ENCODE assay signal across 28 cellular contexts in the genomic region with DNA sequence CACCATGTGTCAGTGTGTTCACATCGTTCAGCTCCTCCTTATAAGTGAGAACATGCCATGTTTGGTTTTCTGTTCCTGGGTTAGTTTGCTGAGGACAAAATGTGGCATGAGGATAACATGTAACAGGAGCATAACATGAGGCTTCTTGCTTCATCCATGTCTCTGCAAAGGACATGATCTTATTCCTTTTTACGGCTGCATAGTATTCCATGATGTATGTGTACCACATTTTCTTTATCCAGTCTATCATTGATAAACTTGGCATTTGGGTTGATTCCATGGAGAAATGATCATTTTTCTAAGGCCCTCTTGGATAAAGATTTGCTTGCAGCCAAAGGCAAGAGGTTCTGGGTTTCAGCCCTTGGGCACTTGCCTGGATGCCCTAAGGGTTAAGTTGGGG.
"Had no signal": no experiment of that assay in that cellular context is flagged by ENCODE, and none has a peak within 500 bp of the region (broad histone marks: within the 10 kb centered on the region; RNA-seq: fewer than 3 reads in every experiment).

No MANE protein-coding gene starts in this region.

- H3K9me3 Mint-ChIP-seq: natural killer cell; nephron; stimulated activated effector memory CD8-positive, alpha-beta T cell treated with anti-CD3 and anti-CD28 coated beads, Interleukin-12 subunit alpha, Interleukin-12 subunit beta, amount 100 ng/mL, for 72 hours; stimulated activated naive CD8-positive, alpha-beta T cell treated with anti-CD3 and anti-CD28 coated beads, Interleukin-15, Interleukin-2, amounts not matched to agents 100 ng/mL and 50 ng/mL, for 24 hours had no signal

- H3K9ac ChIP-seq: neural progenitor cell, parathyroid adenoma had no signal

- DNase-seq: natural killer cell; occipital lobe; ovary; posterior cingulate gyrus; psoas muscle; right cardiac atrium; right lobe of liver; sigmoid colon; small intestine; stimulated activated CD4-positive, alpha-beta T cell treated with anti-CD3 and anti-CD28 coated beads, Interleukin-15, amount 100 ng/mL, for 24 hours; stimulated activated CD4-positive, alpha-beta T cell treated with anti-CD3 and anti-CD28 coated beads, Interleukin-2, amount 100 ng/mL, for 24 hours; stimulated activated CD4-positive, alpha-beta T cell treated with anti-CD3 and anti-CD28 coated beads, Interleukin-2, amount 100 ng/mL, for 48 hours; stimulated activated CD4-positive, alpha-beta T cell treated with anti-CD3 and anti-CD28 coated beads, Interleukin-4, amount 100 ng/mL, for 24 hours; stimulated activated naive B cell treated with anti-CD40 and anti-IgM and Interleukin-4, amounts not matched to agents 10 μg/mL and 1 μg/mL and 100 μg/mL, for 72 hours; stimulated activated naive CD4-positive, alpha-beta T cell treated with Interleukin-2 at 50 U/mL for 16 hours; stomach; thyroid gland; trophoblast cell; upper lobe of left lung; uterus had no signal

- H3K27me3 ChIP-seq: neural progenitor cell, ovary, right lobe of liver, sigmoid colon, stomach, thyroid gland, tibial nerve, upper lobe of left lung, uterus had no signal

- H3K36me3 ChIP-seq: neural progenitor cell, ovary, right lobe of liver, sigmoid colon, stomach, thoracic aorta, thyroid gland, tibial nerve, upper lobe of left lung, uterus had no signal

- H3K4me1 Mint-ChIP-seq: natural killer cell; stimulated activated effector memory CD8-positive, alpha-beta T cell treated with anti-CD3 and anti-CD28 coated beads, Interleukin-12 subunit alpha, Interleukin-12 subunit beta, amount 100 ng/mL, for 72 hours; stimulated activated naive B cell treated with anti-CD40 and anti-IgM and Interleukin-4, amounts not matched to agents 10 μg/mL and 1 μg/mL and 100 μg/mL, for 72 hours had no signal

- H3K4me1 ChIP-seq: parathyroid adenoma, right lobe of liver, stomach, upper lobe of left lung, uterus had no signal

- H3K36me3 Mint-ChIP-seq: natural killer cell; neural progenitor cell; stimulated activated effector memory CD8-positive, alpha-beta T cell treated with anti-CD3 and anti-CD28 coated beads, Interleukin-12 subunit alpha, Interleukin-12 subunit beta, amount 100 ng/mL, for 72 hours had no signal

- H3K27ac ChIP-seq: neural progenitor cell, ovary, parathyroid adenoma, psoas muscle, right lobe of liver, sigmoid colon, stomach, thoracic aorta, thyroid gland, tibial nerve, upper lobe of left lung, uterus had no signal

- H2AFZ ChIP-seq: neural progenitor cell, parathyroid adenoma had no signal

- H3K4me3 ChIP-seq: neural progenitor cell, ovary, psoas muscle, right lobe of liver, sigmoid colon, stomach, thoracic aorta, thyroid gland, tibial nerve, upper lobe of left lung, uterus had no signal

- H3K27ac Mint-ChIP-seq: natural killer cell; nephron; neural progenitor cell; progenitor cell of endocrine pancreas; stimulated activated effector memory CD8-positive, alpha-beta T cell treated with anti-CD3 and anti-CD28 coated beads, Interleukin-12 subunit alpha, Interleukin-12 subunit beta, amount 100 ng/mL, for 72 hours; stimulated activated naive B cell treated with anti-CD40 and anti-IgM and Interleukin-4, amounts not matched to agents 10 μg/mL and 1 μg/mL and 100 μg/mL, for 72 hours; stimulated activated naive CD8-positive, alpha-beta T cell treated with anti-CD3 and anti-CD28 coated beads, Interleukin-15, Interleukin-2, amounts not matched to agents 100 ng/mL and 50 ng/mL, for 24 hours had no signal

- H3K4me2 ChIP-seq: neural progenitor cell had no signal

- ATAC-seq: natural killer cell; psoas muscle; right cardiac atrium; right lobe of liver; stimulated activated effector memory CD8-positive, alpha-beta T cell treated with anti-CD3 and anti-CD28 coated beads, Interleukin-12 subunit alpha, Interleukin-12 subunit beta, amount 100 ng/mL, for 72 hours; stimulated activated naive B cell treated with anti-CD40 and anti-IgM and Interleukin-4, amounts not matched to agents 10 μg/mL and 1 μg/mL and 100 μg/mL, for 72 hours had no signal

- H3K27me3 Mint-ChIP-seq: progenitor cell of endocrine pancreas; stimulated activated naive B cell treated with anti-CD40 and anti-IgM and Interleukin-4, amounts not matched to agents 10 μg/mL and 1 μg/mL and 100 μg/mL, for 72 hours; stimulated activated naive CD8-positive, alpha-beta T cell treated with anti-CD3 and anti-CD28 coated beads, Interleukin-15, Interleukin-2, amounts not matched to agents 100 ng/mL and 50 ng/mL, for 24 hours had no signal

- H3K9me3 ChIP-seq: ovary, psoas muscle, right lobe of liver, sigmoid colon, thoracic aorta, thyroid gland, tibial nerve, upper lobe of left lung, uterus had no signal

- H3K4me3 Mint-ChIP-seq: natural killer cell; nephron; neural progenitor cell; stimulated activated effector memory CD8-positive, alpha-beta T cell treated with anti-CD3 and anti-CD28 coated beads, Interleukin-12 subunit alpha, Interleukin-12 subunit beta, amount 100 ng/mL, for 72 hours; stimulated activated naive B cell treated with anti-CD40 and anti-IgM and Interleukin-4, amounts not matched to agents 10 μg/mL and 1 μg/mL and 100 μg/mL, for 72 hours; stimulated activated naive CD8-positive, alpha-beta T cell treated with anti-CD3 and anti-CD28 coated beads, Interleukin-15, Interleukin-2, amounts not matched to agents 100 ng/mL and 50 ng/mL, for 24 hours had no signal
